In genomic region chr22:38075961-38076360, GRCh38 we compare ENCODE assay signal across 19 cellular contexts. TPM values are rescaled to one million over a fixed set of nuclear protein-coding genes. Genes with fewer than 3 reads are reported as not detected.
DNase-seq lines count a peak whose midpoint lies in the region; ATAC-seq and TF ChIP-seq lines count a peak whose summit lies in the region.
"Had no signal": no experiment of that assay in that cellular context is flagged by ENCODE, and none has a peak within 500 bp of the region (broad histone marks: within the 10 kb centered on the region; RNA-seq: fewer than 3 reads in every experiment).

No MANE protein-coding gene starts in this region.

- no peak overlapping the region for H3K4me3 ChIP-seq in right atrium auricular region
- no peak overlapping the region for H3K4me3 ChIP-seq in H7 (ENCODE audit: insufficient read depth, low read depth, low read length)
- no peak overlapping the region for H3K4me3 ChIP-seq in osteoblast (ENCODE audit: insufficient read depth, low read length)
- H3K4me3 ChIP-seq in lower leg skin (ENCODE audit: low read depth, poor library complexity, severe bottlenecking) = no peak overlapping the region
- H3K4me3 ChIP-seq: GM23248, HAP-1 had no signal

- no peak for ATAC-seq in Right ventricle myocardium superior (ENCODE audit: poor library complexity)
- no peak for ATAC-seq in GM18868 (IDR thresholded peaks at IDR 0.05; ENCODE audit: unreplicated experiment)
- ATAC-seq: CD8-positive, alpha-beta T cell had no signal

- H3K27me3 ChIP-seq in right atrium auricular region (no peaks in the 10 kb centered on the region), H7 (ENCODE audit: control insufficient read depth, insufficient read depth, low read length) (no peaks in the 10 kb centered on the region; the same call in 1 of the 2 replicates), osteoblast (ENCODE audit: insufficient read depth, low read length) (peaks cover 5% of the 10 kb centered on the region)

- H2AFZ ChIP-seq in osteoblast (ENCODE audit: low read length) = no peak overlapping the region
- H2AFZ ChIP-seq: GM23248 had no signal

- peaks cover 28% of the 10 kb centered on the region for H3K36me3 ChIP-seq in right atrium auricular region
- peaks cover 8% of the 10 kb centered on the region for H3K36me3 ChIP-seq in H7 (replicated peaks; ENCODE audit: control insufficient read depth, insufficient read depth, low read length)
- no peaks in the 10 kb centered on the region for H3K36me3 ChIP-seq in KOPT-K1 (ENCODE audit: insufficient read depth, low read length)
- peaks cover 20% of the 10 kb centered on the region for H3K36me3 ChIP-seq in osteoblast (ENCODE audit: insufficient read depth, low read length)

- TF ChIP-seq POLR2A in lower leg skin (IDR thresholded peaks at IDR 0.05) = no peak

- intact Hi-C loops in Right ventricle myocardium superior (cut with DNase I) = no loop called here
- intact Hi-C loops in lower leg skin (cut with DNase I; ENCODE audit: low total_unique reads) = no loop called here

- H3K9me3 ChIP-seq in right atrium auricular region (no peaks in the 10 kb centered on the region), KOPT-K1 (ENCODE audit: insufficient read depth, low read length, poor library complexity, severe bottlenecking) (no peaks in the 10 kb centered on the region), osteoblast (ENCODE audit: low read depth, low read length) (no peaks in the 10 kb centered on the region)
- H3K9me3 ChIP-seq: Caco-2, HAP-1 had no signal

- TF ChIP-seq CTCF in right atrium auricular region (IDR thresholded peaks at IDR 0.05) (no peak), osteoblast (IDR thresholded peaks at IDR 0.05; ENCODE audit: extremely low read depth, low read depth, low read length) (no peak), lower leg skin (IDR thresholded peaks at IDR 0.05) (no peak)

- H3K4me1 ChIP-seq in right atrium auricular region = peaks cover 0 to 7% of the 10 kb centered on the region in 2 donors
- no peaks in the 10 kb centered on the region for H3K4me1 ChIP-seq in osteoblast (ENCODE audit: insufficient read depth, low read length)
- H3K4me1 ChIP-seq: Caco-2, HAP-1 had no signal

- H4K20me1 ChIP-seq in osteoblast (ENCODE audit: insufficient read depth, low read length) = no peaks in the 10 kb centered on the region

- 86 to 88% methylated on average over 13 of the region's 13 CpGs for WGBS in lower leg skin, 2 donors

- H3K4me2 ChIP-seq in osteoblast (ENCODE audit: insufficient read depth, low read length) = no peak overlapping the region

- no peak overlapping the region for H3K27ac ChIP-seq in right atrium auricular region
- H3K27ac ChIP-seq in KOPT-K1 (ENCODE audit: low read depth, low read length, poor library complexity, severe bottlenecking) = peak overlapping the region; percentile 40
- no peak overlapping the region for H3K27ac ChIP-seq in osteoblast (ENCODE audit: low read depth, low read length)
- H3K27ac ChIP-seq: 22Rv1, C4-2B, GM23248 had no signal

- H3K79me2 ChIP-seq in osteoblast (ENCODE audit: insufficient read depth, low read length) = no peaks in the 10 kb centered on the region

- peak; percentile 17 for DNase-seq in Right ventricle myocardium superior
- DNase-seq in right atrium auricular region (ENCODE audit: low spot score) = no peak
- peak; percentile 45 for DNase-seq in H7
- DNase-seq in osteoblast (ENCODE audit: insufficient read length, low spot score, missing footprints) = peak; percentile 53
- no peak for DNase-seq in lower leg skin (ENCODE audit: low spot score in 2 of 2)
- no peak for DNase-seq in T-helper 1 cell
- DNase-seq: Caco-2; CD4-positive, CD25-positive, alpha-beta regulatory T cell; CD8-positive, alpha-beta T cell; DMS153; DND-41; GM23248 had no signal

RNA-seq across cellular contexts. Expression of gene SLC16A8, which starts 8.0 kb away (rescaled TPM):
- total RNA-seq in Right ventricle myocardium superior (not detected), right atrium auricular region (under 1 TPM in 1 of 2 donors, not detected in 1; 0.28 TPM), osteoblast (not detected in 2 replicates), lower leg skin (under 1 TPM; 0.13 to 0.80 (median 0.33) TPM)
- not detected in 2 replicates for total RNA-seq in H7 (2014; rRNA removed; shearing (Covaris generic))
- total RNA-seq: B cell; Caco-2; CD4-positive, CD25-positive, alpha-beta regulatory T cell; CD8-positive, alpha-beta T cell; H1 had no signal

RNA-seq across cellular contexts. Expression of gene PICK1, which starts 18.8 kb away (rescaled TPM):
- total RNA-seq in Right ventricle myocardium superior = 20.4 TPM
- 10 to 100 TPM; 33.1 to 36.0 TPM for total RNA-seq in right atrium auricular region
- total RNA-seq in H7 (2014; rRNA removed; shearing (Covaris generic)) = 19.4 and 20.3 TPM in 2 replicates
- total RNA-seq in osteoblast = 14.4 and 15.6 TPM in 2 replicates
- total RNA-seq in lower leg skin = 10 to 100 TPM; 35.9 to 67.6 (median 51.4) TPM

RNA-seq across cellular contexts. Expression of gene BAIAP2L2, which starts 34.5 kb away (rescaled TPM):
- total RNA-seq in Right ventricle myocardium superior (0.24 TPM), right atrium auricular region (under 1 TPM in 1 of 2 donors, not detected in 1; 0.63 TPM), osteoblast (0.88 and 1.1 TPM in 2 replicates), lower leg skin (1 to 10 TPM; 1.3 to 2.3 (median 2.1) TPM)
- 1.0 and 2.7 TPM in 2 replicates for total RNA-seq in H7 (2014; rRNA removed; shearing (Covaris generic))

Comparison
In these comparisons a context has a peak if more than half of its experiments do, and no peak if none do; other contexts are left out.
1. DNase-seq: peak in Right ventricle myocardium superior (single experiment), H7 (single experiment) and osteoblast (single experiment); none in right atrium auricular region (single experiment), lower leg skin (0 of 2) and T-helper 1 cell (0 of 5).